8 cellular contexts compared by ENCODE assay signal in genomic region chr19:44142014-44142523, GRCh38. TPM values are rescaled to one million over a fixed set of nuclear protein-coding genes. Genes with fewer than 3 reads are reported as not detected.
A peak's percentile ranks its signal among the peaks of the same experiment; 100 is the strongest.
DNase-seq lines count a peak whose midpoint lies in the region; ATAC-seq, FAIRE-seq and TF ChIP-seq lines count a peak whose summit lies in the region.

No MANE protein-coding gene starts in this region.

- no peak for FAIRE-seq in H54 (lab: Jason Lieb, UNC)

- H2AFZ ChIP-seq in hepatocyte = peak overlapping the region; percentile 98

- H3K27ac Mint-ChIP-seq in CD8-positive, alpha-beta memory T cell = peak overlapping the region; percentile 40 to 99 (median 86)
- H3K27ac Mint-ChIP-seq in activated naive CD4-positive, alpha-beta T cell treated with anti-CD3 and anti-CD28 coated beads, Interleukin-2, amount 10 ng/mL, durations not matched to agents 7 days and 5 days = peak overlapping the region; percentile 75

- intact Hi-C loops in sigmoid colon (cut with DNase I) = no loop called here

- H3K9me2 ChIP-seq in hepatocyte (replicated peaks; ENCODE audit: insufficient read depth) = no peaks in the 10 kb centered on the region

- H3K27ac ChIP-seq in CD8-positive, alpha-beta memory T cell (ENCODE audit: low read depth, low read length) = peak overlapping the region; percentile 5
- H3K27ac ChIP-seq in hepatocyte (no peak overlapping the region), sigmoid colon (peak overlapping the region; percentile 74 to 86 (median 82))

- peaks cover 24 to 41% (median 40%) of the 10 kb centered on the region in 3 donors for H3K36me3 Mint-ChIP-seq in CD8-positive, alpha-beta memory T cell
- peaks cover 31% of the 10 kb centered on the region for H3K36me3 Mint-ChIP-seq in activated naive CD4-positive, alpha-beta T cell treated with anti-CD3 and anti-CD28 coated beads, Interleukin-2, amount 10 ng/mL, durations not matched to agents 7 days and 5 days

- peaks cover 16% of the 10 kb centered on the region for H3K4me1 ChIP-seq in CD8-positive, alpha-beta memory T cell (ENCODE audit: insufficient read depth, low read length)
- H3K4me1 ChIP-seq in hepatocyte (ENCODE audit: insufficient read depth) (peaks cover 2% of the 10 kb centered on the region), sigmoid colon (peaks cover 0 to 18% (median 14%) of the 10 kb centered on the region in 4 donors)

- peaks cover 11% of the 10 kb centered on the region for H3K36me3 ChIP-seq in CD8-positive, alpha-beta memory T cell (ENCODE audit: insufficient read depth, low read length)
- no peaks in the 10 kb centered on the region for H3K36me3 ChIP-seq in hepatocyte (replicated peaks; ENCODE audit: insufficient read depth, low read depth)
- H3K36me3 ChIP-seq in sigmoid colon = peaks cover 0 to 28% (median 13%) of the 10 kb centered on the region in 4 donors

- H4K20me1 ChIP-seq in hepatocyte (ENCODE audit: insufficient read depth, poor library complexity, severe bottlenecking) = no peaks in the 10 kb centered on the region

- CTCF ChIA-PET in CD8-positive, alpha-beta memory T cell (lab: Charles Lee) = no interaction called here
- CTCF ChIA-PET in activated naive CD4-positive, alpha-beta T cell treated with anti-CD3 and anti-CD28 coated beads, Interleukin-2, amount 10 ng/mL, durations not matched to agents 7 days and 5 days (lab: Charles Lee) = no interaction called here

- peak; percentile 35 for ATAC-seq in HG03097 (IDR thresholded peaks at IDR 0.05; ENCODE audit: low FRiP score, unreplicated experiment)

- peak overlapping the region; percentile 92 for H3K4me2 ChIP-seq in hepatocyte

- TF ChIP-seq CTCF in hepatocyte (IDR thresholded peaks at IDR 0.05; ENCODE audit: poor library complexity) (no peak), sigmoid colon (IDR thresholded peaks at IDR 0.05) (no peak)

- H3K79me2 ChIP-seq in hepatocyte = peaks cover 17% of the 10 kb centered on the region

- H3K4me3 ChIP-seq in CD8-positive, alpha-beta memory T cell (ENCODE audit: low read length) = peak overlapping the region; percentile 74
- H3K4me3 ChIP-seq in hepatocyte (peak overlapping the region; percentile 86), sigmoid colon (peak overlapping the region; percentile 76 to 92 (median 86))

- POLR2A ChIA-PET in CD8-positive, alpha-beta memory T cell (lab: Charles Lee) = interaction anchor here (0.6 kb wide), 1 partner anchor 10 kb away, joined by 3 read pairs; no protein-coding TSS in a partner anchor

- TF ChIP-seq POLR2A in sigmoid colon (IDR thresholded peaks at IDR 0.05) = no peak
- no peak for TF ChIP-seq POLR2A in H54 (IDR thresholded peaks at IDR 0.05; ENCODE audit: low read depth, low read length)

- H3K9me3 ChIP-seq in CD8-positive, alpha-beta memory T cell (ENCODE audit: low read length) = no peaks in the 10 kb centered on the region
- no peaks in the 10 kb centered on the region for H3K9me3 ChIP-seq in hepatocyte (ENCODE audit: low read depth)
- H3K9me3 ChIP-seq in sigmoid colon = no peaks in the 10 kb centered on the region

- peaks cover 21 to 36% (median 30%) of the 10 kb centered on the region in 3 donors for H3K4me1 Mint-ChIP-seq in CD8-positive, alpha-beta memory T cell
- H3K4me1 Mint-ChIP-seq in activated naive CD4-positive, alpha-beta T cell treated with anti-CD3 and anti-CD28 coated beads, Interleukin-2, amount 10 ng/mL, durations not matched to agents 7 days and 5 days = peaks cover 19% of the 10 kb centered on the region

- H3K27me3 Mint-ChIP-seq in CD8-positive, alpha-beta memory T cell = no peaks in the 10 kb centered on the region
- H3K27me3 Mint-ChIP-seq in activated naive CD4-positive, alpha-beta T cell treated with anti-CD3 and anti-CD28 coated beads, Interleukin-2, amount 10 ng/mL, durations not matched to agents 7 days and 5 days = no peaks in the 10 kb centered on the region

- H3K9me3 Mint-ChIP-seq in CD8-positive, alpha-beta memory T cell = peaks cover 0 to 9% (median 2%) of the 10 kb centered on the region in 5 donors
- H3K9me3 Mint-ChIP-seq in activated naive CD4-positive, alpha-beta T cell treated with anti-CD3 and anti-CD28 coated beads, Interleukin-2, amount 10 ng/mL, durations not matched to agents 7 days and 5 days = peaks cover 17% of the 10 kb centered on the region

- TF ChIP-seq EP300 in sigmoid colon (IDR thresholded peaks at IDR 0.05) = no peak

- H3K27me3 ChIP-seq in CD8-positive, alpha-beta memory T cell (ENCODE audit: insufficient read depth, low read length, poor library complexity, severe bottlenecking) = no peaks in the 10 kb centered on the region
- H3K27me3 ChIP-seq in hepatocyte (no peaks in the 10 kb centered on the region), sigmoid colon (no peaks in the 10 kb centered on the region)

- WGBS in hepatocyte (ENCODE audit: low lambda C conversion rate, missing lambda C conversion rate) = 12% methylated on average over 17 of the region's 17 CpGs
- 14 to 19% methylated on average over 17 of the region's 17 CpGs for WGBS in sigmoid colon, 2 donors

- H3K4me3 Mint-ChIP-seq in CD8-positive, alpha-beta memory T cell = peak overlapping the region; percentile 94 to 97 (median 95)
- peak overlapping the region; percentile 75 for H3K4me3 Mint-ChIP-seq in activated naive CD4-positive, alpha-beta T cell treated with anti-CD3 and anti-CD28 coated beads, Interleukin-2, amount 10 ng/mL, durations not matched to agents 7 days and 5 days

- DNase-seq in CD8-positive, alpha-beta memory T cell = no peak
- DNase-seq in activated naive CD4-positive, alpha-beta T cell treated with anti-CD3 and anti-CD28 coated beads, Interleukin-2, amount 10 ng/mL, durations not matched to agents 7 days and 5 days = peak; percentile 22
- DNase-seq in hepatocyte (ENCODE audit: low spot score) = peak; percentile 16
- no peak for DNase-seq in sigmoid colon
- DNase-seq in activated gamma-delta T cell treated with Interleukin-2 at 50 U/mL for 16 hours = no peak
- DNase-seq in NCI-H345 (lab: John Stamatoyannopoulos, UW) = no peak
- no peak for DNase-seq in H54 (ENCODE audit: insufficient read length, low spot score)

RNA-seq across cellular contexts. Expression of gene ZNF234, which starts 0.7 kb away (rescaled TPM):
- 1 to 10 TPM; 9.4 to 9.5 TPM for total RNA-seq in CD8-positive, alpha-beta memory T cell
- 5.2 TPM for polyA plus RNA-seq in CD8-positive, alpha-beta memory T cell
- total RNA-seq in hepatocyte (8.6 and 9.9 TPM in 2 replicates), sigmoid colon (10 to 100 TPM in 1 of 4 donors, 1 to 10 TPM in 3; 5.9 to 19.7 (median 7.9) TPM)
- polyA plus RNA-seq in hepatocyte (4.1 and 6.7 TPM in 2 replicates), sigmoid colon (1 to 10 TPM in 2 of 3 donors, under 1 TPM in 1; 0.92 to 4.0 (median 1.2) TPM)

RNA-seq across cellular contexts. Expression of gene ZNF226, which starts 22.8 kb away (rescaled TPM):
- total RNA-seq in CD8-positive, alpha-beta memory T cell = 1 to 10 TPM; 8.6 to 9.4 TPM
- 24.8 TPM for polyA plus RNA-seq in CD8-positive, alpha-beta memory T cell
- total RNA-seq in hepatocyte (22.6 and 30.9 TPM in 2 replicates), sigmoid colon (10 to 100 TPM; 14.4 to 20.2 (median 18.6) TPM)
- polyA plus RNA-seq in hepatocyte (30.9 and 31.2 TPM in 2 replicates), sigmoid colon (10 to 100 TPM; 15.0 to 27.3 (median 16.4) TPM)

RNA-seq across cellular contexts. Expression of gene ZNF225, which starts 28.9 kb away (rescaled TPM):
- total RNA-seq in CD8-positive, alpha-beta memory T cell = 1 to 10 TPM; 3.3 to 3.5 TPM
- 3.6 TPM for polyA plus RNA-seq in CD8-positive, alpha-beta memory T cell
- 4.1 TPM in 2 replicates for total RNA-seq in hepatocyte
- polyA plus RNA-seq in hepatocyte = 1.2 and 2.9 TPM in 2 replicates
- total RNA-seq in sigmoid colon = 1 to 10 TPM; 3.0 to 4.9 (median 3.4) TPM
- polyA plus RNA-seq in sigmoid colon = 1 to 10 TPM in 2 of 3 donors, under 1 TPM in 1; 0.60 to 2.1 (median 1.2) TPM

RNA-seq across cellular contexts. Expression of gene ZNF224, which starts 47.9 kb away (rescaled TPM):
- total RNA-seq in CD8-positive, alpha-beta memory T cell = 10 to 100 TPM; 19.6 to 20.6 TPM
- polyA plus RNA-seq in CD8-positive, alpha-beta memory T cell = 11.9 TPM
- total RNA-seq in hepatocyte = 24.8 and 25.9 TPM in 2 replicates
- 17.6 and 20.8 TPM in 2 replicates for polyA plus RNA-seq in hepatocyte
- total RNA-seq in sigmoid colon = 10 to 100 TPM; 16.6 to 23.0 (median 19.6) TPM
- polyA plus RNA-seq in sigmoid colon = 10 to 100 TPM in 1 of 3 donors, 1 to 10 TPM in 2; 7.2 to 16.1 (median 7.4) TPM

Comparison
In these comparisons a context has a peak if more than half of its experiments do, and no peak if none do; other contexts are left out.
1. DNase-seq: peak in activated naive CD4-positive, alpha-beta T cell treated with anti-CD3 and anti-CD28 coated beads, Interleukin-2, amount 10 ng/mL, durations not matched to agents 7 days and 5 days (single experiment) and hepatocyte (single experiment); none in CD8-positive, alpha-beta memory T cell (0 of 5), sigmoid colon (single experiment), activated gamma-delta T cell treated with Interleukin-2 at 50 U/mL for 16 hours (single experiment), NCI-H345 (single experiment) and H54 (single experiment).
2. Peak in every context shown above with its lines, with median percentiles within 50 percentile points of each other: H3K4me3 ChIP-seq.